22 cellular contexts compared by ENCODE assay signal in the genomic region with DNA sequence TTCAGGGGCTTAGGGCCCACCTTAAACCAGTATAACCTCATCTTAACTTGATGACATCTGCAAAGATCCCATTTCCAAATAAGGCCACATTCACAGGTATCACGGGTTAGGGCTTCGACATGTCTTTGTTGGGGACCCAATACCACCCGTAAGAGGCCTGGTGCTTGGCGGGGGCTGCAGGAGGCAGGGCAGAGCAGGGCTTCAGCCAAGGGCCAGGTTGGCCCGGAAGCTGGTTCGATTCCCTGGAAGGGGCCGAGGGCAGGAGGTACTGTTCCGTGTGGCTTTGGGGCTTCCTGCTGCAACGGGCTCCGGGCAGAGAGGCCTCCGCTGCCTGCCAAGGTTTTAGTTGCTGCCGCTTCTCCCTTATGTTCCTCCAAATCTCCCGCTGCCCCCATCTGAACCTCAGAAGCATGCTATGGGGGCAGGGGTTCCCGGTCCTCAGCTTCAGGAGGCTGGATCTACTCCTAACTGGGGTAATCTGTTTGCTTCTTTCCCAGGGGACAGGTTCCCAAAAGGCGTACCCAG. TPM values are rescaled to one million over a fixed set of nuclear protein-coding genes. Genes with fewer than 3 reads are reported as not detected.
DNase-seq lines count a peak whose midpoint lies in the region; ATAC-seq, FAIRE-seq and TF ChIP-seq lines count a peak whose summit lies in the region.
"Had no signal": no experiment of that assay in that cellular context is flagged by ENCODE, and none has a peak within 500 bp of the region (broad histone marks: within the 10 kb centered on the region; RNA-seq: fewer than 3 reads in every experiment).

No MANE protein-coding gene starts in this region.

- in situ Hi-C loops in G401 (cut with HindIII; ENCODE audit: low sequenced_read_pairs) = no loop called here

- H3K4me3 Mint-ChIP-seq in glutamatergic neuron (ENCODE audit: unreplicated experiment) = peak overlapping the region; percentile 38
- H3K4me3 Mint-ChIP-seq: CD14-positive monocyte; CD4-positive, alpha-beta T cell; CD8-positive, alpha-beta memory T cell; GM23338; HFFc6 had no signal

- TF ChIP-seq CTCF in glutamatergic neuron (IDR thresholded peaks at IDR 0.05; ENCODE audit: partially characterized antibody, unreplicated experiment) = no peak

- intact Hi-C loops in sciatic nerve (cut with DNase I) = no loop called here

- peaks cover 22% of the 10 kb centered on the region for H3K36me3 Mint-ChIP-seq in glutamatergic neuron (ENCODE audit: unreplicated experiment)
- H3K36me3 Mint-ChIP-seq: CD14-positive monocyte had no signal

- no peak for FAIRE-seq in GM12892 (lab: Jason Lieb, UNC)
- FAIRE-seq: A549, D721Med, G401.6, GM19239, H54 had no signal

- peaks cover 2% of the 10 kb centered on the region for H3K9me3 Mint-ChIP-seq in glutamatergic neuron (ENCODE audit: unreplicated experiment)
- H3K9me3 Mint-ChIP-seq: CD4-positive, alpha-beta T cell; CD8-positive, alpha-beta memory T cell; GM23338 had no signal

- ATAC-seq in sciatic nerve (no peak), SK-N-SH treated with all-trans-retinoic acid at 6 μM for 48 hours (no peak)
- ATAC-seq: A549 had no signal

- peaks cover 5% of the 10 kb centered on the region for H3K27me3 Mint-ChIP-seq in glutamatergic neuron (ENCODE audit: unreplicated experiment)
- H3K27me3 Mint-ChIP-seq: CD4-positive, alpha-beta T cell had no signal

- no peak for TF ChIP-seq POLR2A in GM12892 (IDR thresholded peaks at IDR 0.05; ENCODE audit: low read depth, low read length)

- H3K4me1 Mint-ChIP-seq in glutamatergic neuron (ENCODE audit: low read depth, unreplicated experiment) = no peaks in the 10 kb centered on the region
- H3K4me1 Mint-ChIP-seq: CD14-positive monocyte; CD8-positive, alpha-beta memory T cell; GM23338 had no signal

- DNase-seq in G401 (ENCODE audit: low spot score) (peak; percentile 76), cerebellar cortex (ENCODE audit: low spot score) (peak; percentile 72), glutamatergic neuron (no peak), sciatic nerve (ENCODE audit: low spot score) (no peak), GM12892 (ENCODE audit: insufficient read length) (no peak)
- DNase-seq: 8988T; ACHN; AML-193; BE2C; CD4-positive, alpha-beta T cell; CD8-positive, alpha-beta memory T cell; DMS 273 treated with DMSO at 0.1 percent for 48 hours; DMS79 treated with DMSO at 0.1 percent for 48 hours; HFFc6 had no signal

- no peak overlapping the region for H3K27ac Mint-ChIP-seq in glutamatergic neuron (ENCODE audit: unreplicated experiment)
- H3K27ac Mint-ChIP-seq: CD4-positive, alpha-beta T cell; CD8-positive, alpha-beta memory T cell; HFFc6 had no signal

TF ChIP-seq in SK-N-SH treated with all-trans-retinoic acid at 6 μM for 48 hours, 23 proteins besides CTCF, POLR2A, EP300 and RAD21:
- TF ChIP-seq ZNF8 (CRISPR knock-in tag; IDR thresholded peaks at IDR 0.05) (no peak), TCF4 (CRISPR knock-in tag; IDR thresholded peaks at IDR 0.05; ENCODE audit: borderline replicate concordance) (no peak), ESRRG (CRISPR knock-in tag; IDR thresholded peaks at IDR 0.05) (no peak)

RNA-seq across cellular contexts. Expression of a gene that starts 29.8 kb away (rescaled TPM):
- 25.4 and 34.6 TPM in 2 replicates for total RNA-seq in G401 (2014; rRNA removed; shearing (Covaris generic))
- total RNA-seq in glutamatergic neuron (ENCODE audit: unreplicated experiment) (28.4 TPM), sciatic nerve (40.8 TPM)
- polyA plus RNA-seq in GM12892 (2012; ENCODE audit: missing spikeins) = 40.3 TPM

Comparison
In these comparisons a context has a peak if more than half of its experiments do, and no peak if none do; other contexts are left out.
1. DNase-seq: peak in G401 (single experiment) and cerebellar cortex (single experiment); none in glutamatergic neuron (single experiment), sciatic nerve (single experiment) and GM12892 (single experiment).